ENCODE assay signal across 1 cellular context in the genomic region with DNA sequence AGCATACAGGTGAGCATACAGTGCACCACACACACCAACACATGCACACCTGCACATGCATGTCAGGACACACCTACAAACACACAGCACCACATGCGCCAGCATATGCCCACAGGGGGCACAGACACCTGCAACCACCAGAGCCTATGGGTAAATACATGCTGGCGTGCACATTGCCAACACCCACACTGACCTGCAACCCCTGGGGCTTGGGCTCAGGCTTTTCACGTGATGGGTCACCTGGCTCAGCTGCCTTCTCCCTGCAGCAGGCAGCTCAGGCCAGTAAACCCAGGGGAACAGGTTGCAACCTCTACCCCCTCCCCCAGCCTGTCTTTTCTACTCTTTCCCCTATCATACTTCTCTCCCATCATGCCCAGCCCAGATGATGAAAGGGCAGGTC.
TF ChIP-seq lines count a peak whose summit lies in the region.

No MANE protein-coding gene starts in this region.

TF ChIP-seq in H1, 55 proteins besides CTCF, POLR2A, EP300 and RAD21:
- TF ChIP-seq TEAD4 (IDR thresholded peaks at IDR 0.05; ENCODE audit: low read depth, low read length) (no peak), SUZ12 (IDR thresholded peaks at IDR 0.05; ENCODE audit: low read length) (no peak), RBBP5 (IDR thresholded peaks at IDR 0.05; ENCODE audit: borderline replicate concordance, low read depth, low read length) (no peak), SP4 (IDR thresholded peaks at IDR 0.05; ENCODE audit: low read length) (no peak), EZH2 (IDR thresholded peaks at IDR 0.05; ENCODE audit: low read depth, low read length, severe bottlenecking) (no peak), HDAC2 (IDR thresholded peaks at IDR 0.05; ENCODE audit: borderline replicate concordance in 1 of 2, low read depth in 2 of 2, low read length in 2 of 2) (no peak), SIN3A (conservative IDR thresholded peaks at IDR 0.05 in 1 of 2, IDR thresholded peaks at IDR 0.05 in 1 of 2; ENCODE audit: low read depth in 1 of 2, low read length in 2 of 2) (no peak), ASH2L (IDR thresholded peaks at IDR 0.05; ENCODE audit: low read length) (no peak), SIRT6 (IDR thresholded peaks at IDR 0.05; ENCODE audit: low read length) (no peak), CBX8 (IDR thresholded peaks at IDR 0.05; ENCODE audit: borderline replicate concordance, low read depth, low read length) (no peak), CTBP2 (IDR thresholded peaks at IDR 0.05; ENCODE audit: borderline replicate concordance, insufficient read depth, insufficient read length, low read length) (no peak), GABPA (IDR thresholded peaks at IDR 0.05; ENCODE audit: borderline replicate concordance, insufficient read depth, low read length) (no peak), CREB1 (IDR thresholded peaks at IDR 0.05) (no peak), GTF2F1 (IDR thresholded peaks at IDR 0.05; ENCODE audit: borderline replicate concordance, low read depth, low read length) (no peak), TBP (IDR thresholded peaks at IDR 0.05; ENCODE audit: low read depth, low read length) (no peak)
- TF ChIP-seq, protein P1, sequence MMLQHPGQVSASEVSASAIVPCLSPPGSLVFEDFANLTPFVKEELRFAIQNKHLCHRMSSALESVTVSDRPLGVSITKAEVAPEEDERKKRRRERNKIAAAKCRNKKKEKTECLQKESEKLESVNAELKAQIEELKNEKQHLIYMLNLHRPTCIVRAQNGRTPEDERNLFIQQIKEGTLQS (IDR thresholded peaks at IDR 0.05; ENCODE audit: insufficient read depth, low read depth, low read length): no peak
- TF ChIP-seq, protein P2, sequence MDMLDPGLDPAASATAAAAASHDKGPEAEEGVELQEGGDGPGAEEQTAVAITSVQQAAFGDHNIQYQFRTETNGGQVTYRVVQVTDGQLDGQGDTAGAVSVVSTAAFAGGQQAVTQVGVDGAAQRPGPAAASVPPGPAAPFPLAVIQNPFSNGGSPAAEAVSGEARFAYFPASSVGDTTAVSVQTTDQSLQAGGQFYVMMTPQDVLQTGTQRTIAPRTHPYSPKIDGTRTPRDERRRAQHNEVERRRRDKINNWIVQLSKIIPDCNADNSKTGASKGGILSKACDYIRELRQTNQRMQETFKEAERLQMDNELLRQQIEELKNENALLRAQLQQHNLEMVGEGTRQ (IDR thresholded peaks at IDR 0.05; ENCODE audit: low read length): no peak
